ENCODE assay signal across 17 cellular contexts in the genomic region with DNA sequence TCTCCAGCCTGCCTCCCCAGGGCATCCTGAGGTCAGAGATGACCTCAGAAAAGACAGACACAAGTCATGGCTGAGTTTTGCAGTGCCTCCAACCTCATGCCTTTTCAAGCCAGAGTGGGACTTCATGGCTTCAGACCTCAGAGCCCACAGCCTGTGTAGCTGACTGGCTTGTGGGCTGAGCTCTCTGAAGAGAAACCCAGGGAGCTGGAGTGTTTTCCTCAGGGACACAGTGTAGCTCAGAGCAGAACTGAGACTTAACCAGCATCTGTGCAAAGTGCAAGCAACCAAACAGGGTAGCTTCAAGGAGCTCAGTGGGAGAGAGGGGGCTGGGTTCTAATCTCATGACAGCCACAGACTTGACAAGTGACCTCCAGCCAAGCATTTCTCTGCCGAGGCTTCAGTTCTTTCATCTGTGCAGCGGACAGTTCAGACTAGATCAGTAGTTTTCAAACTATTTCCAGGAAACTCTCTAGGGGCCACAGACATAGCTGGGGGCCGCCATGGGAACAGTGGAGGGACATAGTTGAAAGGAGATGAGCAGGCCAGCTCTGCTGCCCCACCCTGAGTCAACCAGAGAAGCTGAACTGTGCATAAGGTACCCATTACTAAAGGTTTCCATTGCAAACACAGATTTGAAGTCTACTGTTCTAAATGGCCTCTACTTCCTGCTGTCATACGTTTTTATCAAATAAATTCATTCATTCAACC.
DNase-seq lines count a peak whose midpoint lies in the region; ATAC-seq lines count a peak whose summit lies in the region.
"Had no signal": no experiment of that assay in that cellular context is flagged by ENCODE, and none has a peak within 500 bp of the region (broad histone marks: within the 10 kb centered on the region; RNA-seq: fewer than 3 reads in every experiment).

No MANE protein-coding gene starts in this region.

- H3K4me1 Mint-ChIP-seq in activated naive CD8-positive, alpha-beta T cell (ENCODE audit: low read depth): peaks cover 86% of the 10 kb centered on the region

- peaks cover 21% of the 10 kb centered on the region for H3K36me3 Mint-ChIP-seq in activated naive CD8-positive, alpha-beta T cell

- no peaks in the 10 kb centered on the region for H3K9me3 Mint-ChIP-seq in activated naive CD8-positive, alpha-beta T cell (ENCODE audit: low read depth)

- peak overlapping the region; percentile 88 for H3K27ac Mint-ChIP-seq in activated naive CD8-positive, alpha-beta T cell

- DNase-seq in activated effector memory CD4-positive, alpha-beta T cell treated with anti-CD3 and anti-CD28 coated beads, Interleukin-2, amount 50 U/mL, for 16 hours: peak; percentile 57
- DNase-seq in activated effector memory CD4-positive, alpha-beta T cell treated with Interleukin-2 at 50 U/mL for 16 hours: no peak
- peak; percentile 57 for DNase-seq in stimulated activated naive CD8-positive, alpha-beta T cell treated with anti-CD3 and anti-CD28 coated beads, Interleukin-15, Interleukin-2, amounts not matched to agents 100 U/mL and 50 U/mL, for 24 hours
- DNase-seq in NCI-H2171 treated with DMSO at 0.1 percent for 48 hours (lab: John Stamatoyannopoulos, UW): no peak
- no peak for DNase-seq in RKO (ENCODE audit: low spot score)
- DNase-seq in SKM-1 (lab: John Stamatoyannopoulos, UW; ENCODE audit: unreplicated experiment): no peak
- DNase-seq: DMS53, heart right ventricle, left ventricle myocardium inferior, NCI-H1105 treated with DMSO at 0.1 percent for 48 hours, NCI-H524 treated with DMSO at 0.1 percent for 48 hours, nucleus accumbens, RPMI8226, T1000, uterus had no signal

- no peaks in the 10 kb centered on the region for H3K27me3 Mint-ChIP-seq in activated naive CD8-positive, alpha-beta T cell

- ATAC-seq in HG02798 (IDR thresholded peaks at IDR 0.05; ENCODE audit: poor library complexity, unreplicated experiment): peak; percentile 45
- ATAC-seq in stimulated activated naive CD8-positive, alpha-beta T cell treated with anti-CD3 and anti-CD28 coated beads, Interleukin-15, Interleukin-2, amounts not matched to agents 100 U/mL and 50 U/mL, for 24 hours: peak; percentile 85
- ATAC-seq: heart right ventricle had no signal

- H3K4me3 Mint-ChIP-seq in activated naive CD8-positive, alpha-beta T cell: peak overlapping the region; percentile 27

Comparison
In these comparisons a context has a peak if more than half of its experiments do, and no peak if none do; other contexts are left out.
1. DNase-seq: peak in activated effector memory CD4-positive, alpha-beta T cell treated with anti-CD3 and anti-CD28 coated beads, Interleukin-2, amount 50 U/mL, for 16 hours (single experiment) and stimulated activated naive CD8-positive, alpha-beta T cell treated with anti-CD3 and anti-CD28 coated beads, Interleukin-15, Interleukin-2, amounts not matched to agents 100 U/mL and 50 U/mL, for 24 hours (single experiment); none in activated effector memory CD4-positive, alpha-beta T cell treated with Interleukin-2 at 50 U/mL for 16 hours (single experiment), NCI-H2171 treated with DMSO at 0.1 percent for 48 hours (single experiment), RKO (single experiment) and SKM-1 (single experiment).